ENCODE assay signal across 8 cellular contexts in genomic region chr3:50350527-50351317, GRCh38. TPM values are rescaled to one million over a fixed set of nuclear protein-coding genes. Genes with fewer than 3 reads are reported as not detected.
DNase-seq lines count a peak whose midpoint lies in the region; ATAC-seq and TF ChIP-seq lines count a peak whose summit lies in the region.

TSS of gene CYB561D2 (plus strand) at chr3:50350862. CDS start at chr3:50351434, 572 bp downstream.
TSS of gene NPRL2 (minus strand) at chr3:50350775. CDS start at chr3:50350652, 123 bp downstream.

- no peak for TF ChIP-seq CTCF in C4-2B (conservative IDR thresholded peaks at IDR 0.05)

- peak; percentile 69 for DNase-seq in NCI-H748 treated with DMSO at 0.1 percent for 48 hours (lab: John Stamatoyannopoulos, UW)
- DNase-seq in activated CD4-positive, alpha-beta T cell treated with anti-CD3 and anti-CD28 coated beads, Interleukin-2, amount 50 U/mL, for 24 hours (ENCODE audit: low read depth in 1 of 2, low spot score in 1 of 2) = peak; percentile 98
- DNase-seq in dedifferentiated amniotic fluid mesenchymal stem cell (ENCODE audit: extremely low spot score) = peak; percentile 90
- peak; percentile 99 for DNase-seq in left lobe of liver (ENCODE audit: low spot score)
- peak; percentile 99 for DNase-seq in stimulated activated CD4-positive, alpha-beta T cell treated with anti-CD3 and anti-CD28 coated beads, Interleukin-2, amount 100 ng/mL, for 24 hours

- peak within 1 kb of the TSS; percentile 87 for H3K27ac ChIP-seq in C4-2B

- peak; percentile 84 for ATAC-seq in GM19372 (IDR thresholded peaks at IDR 0.05; ENCODE audit: low read depth, unreplicated experiment)
- ATAC-seq in HG03521 (IDR thresholded peaks at IDR 0.05; ENCODE audit: unreplicated experiment) = peak; percentile 80
- ATAC-seq in left lobe of liver = peak; percentile 87

RNA-seq across cellular contexts. Expression of gene CYB561D2, which starts in this region (rescaled TPM):
- 17.9 TPM for total RNA-seq in left lobe of liver

RNA-seq across cellular contexts. Expression of gene NPRL2, which starts in this region (rescaled TPM):
- total RNA-seq in left lobe of liver = 15.6 TPM

Comparison
In these comparisons a context has a peak if more than half of its experiments do, and no peak if none do; other contexts are left out.
1. Peak in every context shown above with its lines: DNase-seq, ATAC-seq and H3K27ac ChIP-seq.